Comparison of ENCODE assay signal across 9 cellular contexts in genomic region chr17:48107137-48108055, GRCh38. TPM values are rescaled to one million over a fixed set of nuclear protein-coding genes. Genes with fewer than 3 reads are reported as not detected.
DNase-seq lines count a peak whose midpoint lies in the region; ATAC-seq, FAIRE-seq and TF ChIP-seq lines count a peak whose summit lies in the region.
"Had no signal": no experiment of that assay in that cellular context is flagged by ENCODE, and none has a peak within 500 bp of the region (broad histone marks: within the 10 kb centered on the region; RNA-seq: fewer than 3 reads in every experiment).

SNX11 (plus strand) TSS chr17:48107766; CDS start chr17:48112044, 4,278 bp downstream.

- CTCF ChIA-PET in WTC11 (lab: Charles Lee), result interaction anchor here (1.0 to 2.6 kb wide), 10 partner anchors 10 to 529 kb away, joined by 3 to 16 read pairs (median 6); no protein-coding TSS in a partner anchor

- H3K36me3 Mint-ChIP-seq in WTC11 (peaks cover 10% of the 10 kb centered on the region), immature natural killer cell (no peaks in the 10 kb centered on the region)

- TF ChIP-seq CTCF in AG09319 (IDR thresholded peaks at IDR 0.05; ENCODE audit: low read depth, low read length) (no peak; the same call in 1 of the 2 replicates), WTC11 (IDR thresholded peaks at IDR 0.05) (no peak), bronchial epithelial cell (IDR thresholded peaks at IDR 0.05; ENCODE audit: insufficient read depth, low read length, severe bottlenecking) (peak; percentile 10)

- H3K27ac Mint-ChIP-seq in WTC11 (peak within 1 kb of the TSS; percentile 83), immature natural killer cell (peak within 1 kb of the TSS; percentile 88 to 96 (median 90))

- TF ChIP-seq POLR2A in GM18951 (IDR thresholded peaks at IDR 0.05; ENCODE audit: extremely low read depth, insufficient read depth, insufficient read length), result peak; percentile 76

- ATAC-seq in HG03175 (IDR thresholded peaks at IDR 0.05; ENCODE audit: unreplicated experiment) (peak; percentile 81), WTC11 (peak; percentile 96)

- H3K36me3 ChIP-seq in bronchial epithelial cell (ENCODE audit: control insufficient read depth, insufficient read depth, low read length), result peaks cover 2% of the 10 kb centered on the region

- POLR2A ChIA-PET in WTC11 (lab: Charles Lee), result interaction anchor here (1.5 to 3.1 kb wide), 2 partner anchors 53 to 59 kb away, joined by 5 to 20 read pairs; partner anchors contain the start of gene NFE2L1

- H3K4me3 Mint-ChIP-seq in WTC11, result peak within 1 kb of the TSS; percentile 89
- peak within 1 kb of the TSS; percentile 88 to 98 (median 95) for H3K4me3 Mint-ChIP-seq in immature natural killer cell

- peak; percentile 35 for DNase-seq in AG09319 (ENCODE audit: extremely low read depth, low read depth)
- DNase-seq in NCI-H226, result peak; percentile 87
- DNase-seq in WTC11 (ENCODE audit: low spot score), result peak; percentile 97
- DNase-seq in bronchial epithelial cell (ENCODE audit: low read depth), result peak; percentile 71
- DNase-seq in immature natural killer cell, result peak; percentile 85 to 86 (median 86)
- peak; percentile 82 to 93 for DNase-seq in stimulated activated CD4-positive, alpha-beta T cell treated with anti-CD3 and anti-CD28 coated beads, Interleukin-12 subunit alpha, Interleukin-12 subunit beta, amount 100 ng/mL, for 24 hours (ENCODE audit: low read depth in 2 of 2)

- H3K4me1 Mint-ChIP-seq in WTC11 (peaks cover 11% of the 10 kb centered on the region), immature natural killer cell (peaks cover 66 to 72% of the 10 kb centered on the region in 2 donors)

- no peak for FAIRE-seq in bronchial epithelial cell (lab: Jason Lieb, UNC)
- FAIRE-seq: TTC549 had no signal

- H3K4me3 ChIP-seq in bronchial epithelial cell (ENCODE audit: low read depth, low read length), result peak within 1 kb of the TSS; percentile 74

- no peaks in the 10 kb centered on the region for H3K27me3 ChIP-seq in bronchial epithelial cell (ENCODE audit: control insufficient read depth, insufficient read depth, low read length)

- peaks cover 8% of the 10 kb centered on the region; the same call in 1 of the 2 replicates for H3K27me3 Mint-ChIP-seq in WTC11 (ENCODE audit: low read depth)
- peaks cover 5 to 11% (median 11%) of the 10 kb centered on the region in 3 donors for H3K27me3 Mint-ChIP-seq in immature natural killer cell (ENCODE audit: low read depth in 3 of 3)

- in situ Hi-C loops in GM18951 (cut with MboI; ENCODE audit: low sequenced_read_pairs, unreplicated experiment), result no loop called here

- H3K9me3 Mint-ChIP-seq in WTC11, result peaks cover 10% of the 10 kb centered on the region
- peaks cover 0 to 4% (median 0%) of the 10 kb centered on the region in 6 donors for H3K9me3 Mint-ChIP-seq in immature natural killer cell

TF ChIP-seq in WTC11, 78 proteins besides CTCF, POLR2A, EP300 and RAD21 (continues in another document):
- TF ChIP-seq ZNF423 (CRISPR knock-in tag; IDR thresholded peaks at IDR 0.05) (no peak), ZNF317 (CRISPR knock-in tag; IDR thresholded peaks at IDR 0.05; ENCODE audit: borderline replicate concordance, low read depth) (no peak), ZNF138 (CRISPR knock-in tag; conservative IDR thresholded peaks at IDR 0.05) (no peak), MLX (CRISPR knock-in tag; IDR thresholded peaks at IDR 0.05) (no peak), RELA (CRISPR knock-in tag; IDR thresholded peaks at IDR 0.05; ENCODE audit: borderline replicate concordance) (no peak), FOXP1 (CRISPR knock-in tag; IDR thresholded peaks at IDR 0.05; ENCODE audit: borderline replicate concordance) (peak; percentile 56; the same call in 1 of the 2 replicates), ZNF232 (CRISPR knock-in tag; IDR thresholded peaks at IDR 0.05) (peak; percentile 52; the same call in 1 of the 2 replicates), ZSCAN18 (CRISPR knock-in tag; IDR thresholded peaks at IDR 0.05) (no peak), NFATC4 (CRISPR knock-in tag; IDR thresholded peaks at IDR 0.05) (no peak), ATF2 (CRISPR knock-in tag; IDR thresholded peaks at IDR 0.05; ENCODE audit: borderline replicate concordance, low read depth) (no peak), PRDM15 (CRISPR knock-in tag; IDR thresholded peaks at IDR 0.05) (no peak), NFE2L1 (CRISPR knock-in tag; IDR thresholded peaks at IDR 0.05) (no peak), MXD4 (CRISPR knock-in tag; IDR thresholded peaks at IDR 0.05; ENCODE audit: borderline replicate concordance) (no peak), ZNF425 (CRISPR knock-in tag; conservative IDR thresholded peaks at IDR 0.05) (no peak), PRRX2 (CRISPR knock-in tag; IDR thresholded peaks at IDR 0.05) (no peak), NR2C2 (CRISPR knock-in tag; IDR thresholded peaks at IDR 0.05) (peak; percentile 78; the same call in 1 of the 2 replicates)

RNA-seq across cellular contexts. Expression of gene SNX11, which starts in this region (rescaled TPM):
- total RNA-seq in WTC11 (2021) (19.3 to 24.5 TPM (median 20.1 TPM) in 3 replicates), bronchial epithelial cell (14.7 and 22.7 TPM in 2 replicates)
- 10 to 100 TPM; 37.1 to 44.7 (median 41.2) TPM for polyA plus RNA-seq in immature natural killer cell

Comparison
In these comparisons a context has a peak if more than half of its experiments do, and no peak if none do; other contexts are left out.
1. Peak in every context shown above with its lines: DNase-seq, ATAC-seq and H3K4me3 ChIP-seq.
2. DNase-seq: peak in every context shown above with its lines; median percentile 97 in WTC11; 88 in stimulated activated CD4-positive, alpha-beta T cell treated with anti-CD3 and anti-CD28 coated beads, Interleukin-12 subunit alpha, Interleukin-12 subunit beta, amount 100 ng/mL, for 24 hours; 87 in NCI-H226; 86 in immature natural killer cell; 71 in bronchial epithelial cell; 35 in AG09319.